ENCODE assay signal across 27 cellular contexts in the genomic region with DNA sequence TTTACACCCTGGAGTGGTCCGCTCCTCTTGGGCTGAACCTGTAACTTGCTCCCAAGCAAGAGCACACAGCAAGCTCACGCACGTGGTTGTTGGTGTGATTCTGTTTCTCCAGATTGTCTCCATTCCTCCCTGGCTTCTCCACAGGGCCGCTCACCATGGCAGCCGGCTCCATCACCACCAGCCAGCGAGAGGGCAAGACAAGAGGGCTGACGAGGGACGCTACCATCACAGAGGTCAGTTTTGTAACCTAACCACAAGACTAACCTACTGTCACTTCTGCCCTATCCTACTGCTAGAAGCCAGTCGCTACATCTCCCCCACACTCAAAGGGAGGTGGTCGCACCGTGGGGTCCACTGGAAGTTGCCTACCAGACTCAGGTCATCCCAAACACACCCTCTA. TPM values are rescaled to one million over a fixed set of nuclear protein-coding genes. Genes with fewer than 3 reads are reported as not detected.
DNase-seq lines count a peak whose midpoint lies in the region; ATAC-seq and TF ChIP-seq lines count a peak whose summit lies in the region.
"Had no signal": no experiment of that assay in that cellular context is flagged by ENCODE, and none has a peak within 500 bp of the region (broad histone marks: within the 10 kb centered on the region; RNA-seq: fewer than 3 reads in every experiment).

No MANE protein-coding gene starts in this region.

- H3K14ac ChIP-seq in neuronal stem cell (ENCODE audit: low read length): no peak overlapping the region

- no peaks in the 10 kb centered on the region for H3K27me3 ChIP-seq in neuronal stem cell (ENCODE audit: control insufficient read depth in 3 of 3, insufficient read depth in 3 of 3, low read depth in 1 of 3, low read length in 3 of 3)
- H3K27me3 ChIP-seq: esophagus muscularis mucosa, gastroesophageal sphincter, ovary, vagina had no signal

- H3K27me3 Mint-ChIP-seq in activated T-cell treated with anti-CD3 and anti-CD28 coated beads, Interleukin-2, amount 50 U/mL, for 4 hours (ENCODE audit: low read depth): no peaks in the 10 kb centered on the region
- H3K27me3 Mint-ChIP-seq in T-cell (no peaks in the 10 kb centered on the region), chondrocyte (ENCODE audit: low read depth) (no peaks in the 10 kb centered on the region)
- no peaks in the 10 kb centered on the region for H3K27me3 Mint-ChIP-seq in stimulated activated naive B cell treated with anti-CD40 and anti-IgM and Interleukin-4, amounts not matched to agents 10 μg/mL and 1 μg/mL and 100 μg/mL, for 72 hours

- peak overlapping the region; percentile 72 for H3K4me3 Mint-ChIP-seq in activated T-cell treated with anti-CD3 and anti-CD28 coated beads, Interleukin-2, amount 50 U/mL, for 4 hours
- peak overlapping the region; percentile 22 to 74 (median 71) for H3K4me3 Mint-ChIP-seq in T-cell
- no peak overlapping the region for H3K4me3 Mint-ChIP-seq in chondrocyte (ENCODE audit: unreplicated experiment)
- H3K4me3 Mint-ChIP-seq in stimulated activated naive B cell treated with anti-CD40 and anti-IgM and Interleukin-4, amounts not matched to agents 10 μg/mL and 1 μg/mL and 100 μg/mL, for 72 hours: no peak overlapping the region

- H2BK5ac ChIP-seq in neuronal stem cell (ENCODE audit: low read length): no peak overlapping the region

- peaks cover 11% of the 10 kb centered on the region for H3K36me3 Mint-ChIP-seq in activated T-cell treated with anti-CD3 and anti-CD28 coated beads, Interleukin-2, amount 50 U/mL, for 4 hours (ENCODE audit: insufficient read depth)
- peaks cover 16% of the 10 kb centered on the region for H3K36me3 Mint-ChIP-seq in T-cell
- peaks cover 18% of the 10 kb centered on the region for H3K36me3 Mint-ChIP-seq in chondrocyte (ENCODE audit: low read depth)
- H3K36me3 Mint-ChIP-seq in stimulated activated naive B cell treated with anti-CD40 and anti-IgM and Interleukin-4, amounts not matched to agents 10 μg/mL and 1 μg/mL and 100 μg/mL, for 72 hours: peaks cover 22 to 42% of the 10 kb centered on the region in 2 donors

- H3K4me3 ChIP-seq in neuronal stem cell (ENCODE audit: low read length in 2 of 2): peak overlapping the region in 1 of 2 donors; percentile 37
- H3K4me3 ChIP-seq: esophagus muscularis mucosa, gastroesophageal sphincter, GM12878, ovary, vagina had no signal

- no peak overlapping the region for H3K27ac ChIP-seq in neuronal stem cell (replicated peaks; ENCODE audit: low read length)
- H3K27ac ChIP-seq: C4-2B, esophagus muscularis mucosa, gastroesophageal sphincter, ovary, vagina had no signal

- H3K9ac ChIP-seq in neuronal stem cell (ENCODE audit: low read depth, low read length, poor library complexity): no peak overlapping the region

- no peak overlapping the region for H3K23ac ChIP-seq in neuronal stem cell (ENCODE audit: low read depth, low read length, poor library complexity)

- ATAC-seq in activated T-cell treated with anti-CD3 and anti-CD28 coated beads, Interleukin-2, amount 50 U/mL, for 4 hours: no peak
- ATAC-seq in T-cell (replicated peaks in 1 of 4): no peak
- ATAC-seq in stimulated activated naive B cell treated with anti-CD40 and anti-IgM and Interleukin-4, amounts not matched to agents 10 μg/mL and 1 μg/mL and 100 μg/mL, for 72 hours (replicated peaks): no peak
- ATAC-seq in GM21737 (IDR thresholded peaks at IDR 0.05; ENCODE audit: unreplicated experiment): no peak
- ATAC-seq in GM21528 (IDR thresholded peaks at IDR 0.05; ENCODE audit: low FRiP score, unreplicated experiment): no peak
- ATAC-seq: gastroesophageal sphincter, GM12878 had no signal

- TF ChIP-seq CTCF in chondrocyte (IDR thresholded peaks at IDR 0.05): no peak

- no CpG with 5 or more reads among the region's 11 CpGs for WGBS in neuronal stem cell (ENCODE audit: extremely low coverage in 2 of 2, insufficient read length in 2 of 2, insufficient replicate concordance in 1 of 2), 2 donors

- H4K8ac ChIP-seq in neuronal stem cell (ENCODE audit: low read depth, low read length): no peak overlapping the region

- H3K4ac ChIP-seq in neuronal stem cell (ENCODE audit: low read length): no peak overlapping the region

- H2BK15ac ChIP-seq in neuronal stem cell (ENCODE audit: low read length): no peak overlapping the region

- H2AK5ac ChIP-seq in neuronal stem cell (ENCODE audit: low read depth, low read length): no peak overlapping the region

- H3K36me3 ChIP-seq in neuronal stem cell (replicated peaks in 1 of 2; ENCODE audit: control insufficient read depth in 2 of 2, insufficient read depth in 2 of 2, low read length in 2 of 2): peaks cover 20 to 67% of the 10 kb centered on the region in 2 donors
- H3K36me3 ChIP-seq: ovary had no signal

- no peak overlapping the region for H3K18ac ChIP-seq in neuronal stem cell (ENCODE audit: low read length)

- H3K4me1 ChIP-seq in neuronal stem cell (ENCODE audit: control insufficient read depth in 2 of 2, insufficient read depth in 1 of 2, low read depth in 1 of 2, low read length in 2 of 2): no peaks in the 10 kb centered on the region
- H3K4me1 ChIP-seq: esophagus muscularis mucosa, gastroesophageal sphincter, vagina had no signal

- no peak overlapping the region for H4K91ac ChIP-seq in neuronal stem cell (ENCODE audit: low read depth, low read length, poor library complexity)

- CTCF ChIA-PET in T-cell (lab: Charles Lee): no interaction called here

- POLR2A ChIA-PET in T-cell (lab: Charles Lee): no interaction called here

- peaks cover 17% of the 10 kb centered on the region for H3K4me1 Mint-ChIP-seq in activated T-cell treated with anti-CD3 and anti-CD28 coated beads, Interleukin-2, amount 50 U/mL, for 4 hours (ENCODE audit: low read depth)
- peaks cover 21 to 23% (median 22%) of the 10 kb centered on the region in 3 donors for H3K4me1 Mint-ChIP-seq in T-cell
- no peaks in the 10 kb centered on the region for H3K4me1 Mint-ChIP-seq in chondrocyte (ENCODE audit: low read depth)
- peaks cover 14 to 19% of the 10 kb centered on the region in 2 donors for H3K4me1 Mint-ChIP-seq in stimulated activated naive B cell treated with anti-CD40 and anti-IgM and Interleukin-4, amounts not matched to agents 10 μg/mL and 1 μg/mL and 100 μg/mL, for 72 hours

- H3K79me1 ChIP-seq in neuronal stem cell (ENCODE audit: low read depth, low read length): no peaks in the 10 kb centered on the region

- no peak overlapping the region for H2BK120ac ChIP-seq in neuronal stem cell (ENCODE audit: low read depth, low read length)

- H2AFZ ChIP-seq in neuronal stem cell (ENCODE audit: low read length): no peak overlapping the region

- no peak overlapping the region for H3K27ac Mint-ChIP-seq in T-cell
- H3K27ac Mint-ChIP-seq in chondrocyte (ENCODE audit: unreplicated experiment): no peak overlapping the region
- peak overlapping the region; percentile 11 for H3K27ac Mint-ChIP-seq in stimulated activated naive B cell treated with anti-CD40 and anti-IgM and Interleukin-4, amounts not matched to agents 10 μg/mL and 1 μg/mL and 100 μg/mL, for 72 hours

- no peak for DNase-seq in activated T-cell treated with anti-CD3 and anti-CD28 coated beads, Interleukin-2, amount 50 U/mL, for 4 hours
- no peak for DNase-seq in activated T-cell treated with anti-CD3 and anti-CD28 coated beads, Interleukin-2, amount 50 U/mL, for 48 hours
- no peak for DNase-seq in T-cell
- DNase-seq in chondrocyte (ENCODE audit: low spot score): peak; percentile 59
- no peak for DNase-seq in stimulated activated naive B cell treated with anti-CD40 and anti-IgM and Interleukin-4, amounts not matched to agents 10 μg/mL and 1 μg/mL and 100 μg/mL, for 72 hours
- DNase-seq in neuronal stem cell (ENCODE audit: low spot score): no peak
- DNase-seq: ACHN; activated effector memory CD4-positive, alpha-beta T cell treated with Interleukin-2 at 50 U/mL for 16 hours; cerebellar nuclear complex; Karpas-422; NCI-H1048; NCI-H1930; NCI-H226; NCI-H82; ovary; right cardiac atrium; Right ventricle myocardium superior had no signal

- H3K4me2 ChIP-seq in neuronal stem cell (ENCODE audit: insufficient read depth, low read length, poor library complexity, severe bottlenecking): no peak overlapping the region

- H3K9me3 Mint-ChIP-seq in activated T-cell treated with anti-CD3 and anti-CD28 coated beads, Interleukin-2, amount 50 U/mL, for 4 hours: no peaks in the 10 kb centered on the region
- H3K9me3 Mint-ChIP-seq in T-cell (no peaks in the 10 kb centered on the region), chondrocyte (ENCODE audit: low read depth) (no peaks in the 10 kb centered on the region)
- H3K9me3 Mint-ChIP-seq in stimulated activated naive B cell treated with anti-CD40 and anti-IgM and Interleukin-4, amounts not matched to agents 10 μg/mL and 1 μg/mL and 100 μg/mL, for 72 hours: no peaks in the 10 kb centered on the region

- no peak overlapping the region for H2BK12ac ChIP-seq in neuronal stem cell (ENCODE audit: low read length)

- H3K9me3 ChIP-seq in neuronal stem cell (replicated peaks in 1 of 2; ENCODE audit: control insufficient read depth in 2 of 2, insufficient read depth in 1 of 2, low read depth in 1 of 2, low read length in 2 of 2): peaks cover 0 to 2% of the 10 kb centered on the region in 2 donors
- H3K9me3 ChIP-seq: esophagus muscularis mucosa, gastroesophageal sphincter, ovary, vagina had no signal

RNA-seq across cellular contexts. Expression of a gene that starts 4.6 kb away (rescaled TPM):
- under 1 TPM in 2 of 3 donors, not detected in 1; 0.26 to 0.53 TPM for total RNA-seq in activated T-cell treated with anti-CD3 and anti-CD28 coated beads, Interleukin-2, amount 50 U/mL, for 4 hours
- total RNA-seq in T-cell (under 1 TPM in 4 of 5 donors, not detected in 1; 0.33 to 0.55 (median 0.47) TPM), chondrocyte (0.51 TPM in 1 of 3 replicates, not detected in the others)
- 0.26 TPM for polyA plus RNA-seq in neuronal stem cell (2013, experiment 1 of 2)
- 0.17 TPM for polyA plus RNA-seq in neuronal stem cell (2013, experiment 2 of 2)
- total RNA-seq: gastroesophageal sphincter, GM12878, H4, lung microvascular endothelial cell, myocyte had no signal
- polyA plus RNA-seq: GM12878 had no signal

RNA-seq across cellular contexts. Expression of a gene that starts 20.3 kb away (rescaled TPM):
- total RNA-seq in activated T-cell treated with anti-CD3 and anti-CD28 coated beads, Interleukin-2, amount 50 U/mL, for 4 hours: 10 to 100 TPM; 19.2 to 40.7 (median 19.5) TPM
- 10 to 100 TPM; 12.4 to 35.8 (median 21.6) TPM for total RNA-seq in T-cell
- 9.7 to 13.7 TPM (median 11.1 TPM) in 3 replicates for total RNA-seq in chondrocyte
- polyA plus RNA-seq in neuronal stem cell (2013, experiment 1 of 2): 7.9 TPM
- 7.9 TPM for polyA plus RNA-seq in neuronal stem cell (2013, experiment 2 of 2)

RNA-seq across cellular contexts. Expression of a gene that starts 33.0 kb away (rescaled TPM):
- 1 to 10 TPM in 1 of 3 donors, under 1 TPM in 2; 0.53 to 1.2 (median 0.87) TPM for total RNA-seq in activated T-cell treated with anti-CD3 and anti-CD28 coated beads, Interleukin-2, amount 50 U/mL, for 4 hours
- total RNA-seq in T-cell (1 to 10 TPM; 1.1 to 3.5 (median 2.0) TPM), chondrocyte (4.1 to 7.9 TPM (median 6.8 TPM) in 3 replicates)
- 19.6 TPM for polyA plus RNA-seq in neuronal stem cell (2013, experiment 1 of 2)
- polyA plus RNA-seq in neuronal stem cell (2013, experiment 2 of 2): 18.4 TPM

Comparison
In these comparisons a context has a peak if more than half of its experiments do, and no peak if none do; other contexts are left out.
1. H3K4me3 Mint-ChIP-seq: peak in activated T-cell treated with anti-CD3 and anti-CD28 coated beads, Interleukin-2, amount 50 U/mL, for 4 hours (single experiment) and T-cell (3 of 3); none in chondrocyte (single experiment) and stimulated activated naive B cell treated with anti-CD40 and anti-IgM and Interleukin-4, amounts not matched to agents 10 μg/mL and 1 μg/mL and 100 μg/mL, for 72 hours (0 of 2).